9 cellular contexts compared by ENCODE assay signal in the genomic region with DNA sequence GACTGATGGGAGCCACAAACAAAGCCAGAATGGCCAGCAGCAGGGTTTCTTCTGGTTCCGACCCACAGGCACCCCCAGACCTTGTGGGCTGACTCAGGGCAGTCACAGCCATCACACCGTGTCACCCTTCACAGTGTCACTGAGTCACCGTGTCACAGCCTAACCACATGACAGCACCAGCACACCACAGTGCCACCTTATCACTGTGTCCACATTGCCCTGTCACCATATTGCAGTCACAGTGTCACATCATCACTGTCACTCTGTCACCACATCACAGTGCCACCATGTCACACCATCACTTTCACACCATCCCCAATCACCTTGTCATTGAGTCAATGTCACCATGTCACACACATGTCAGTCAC.
DNase-seq lines count a peak whose midpoint lies in the region; ATAC-seq lines count a peak whose summit lies in the region.
"Had no signal": no experiment of that assay in that cellular context is flagged by ENCODE, and none has a peak within 500 bp of the region (broad histone marks: within the 10 kb centered on the region; RNA-seq: fewer than 3 reads in every experiment).

No MANE protein-coding gene starts in this region.

- no peaks in the 10 kb centered on the region for H4K20me1 ChIP-seq in BLaER1 treated with 17β-estradiol and CSF1 and Interleukin-3, amounts not matched to agents 10 nM and 100 nM

- peak; percentile 88 for DNase-seq in natural killer cell treated with Interleukin-12 subunit alpha and Interleukin-12 subunit beta and Interleukin-15 and Interleukin-18, amount 100 ng/mL, for 72 hours (ENCODE audit: low spot score)
- no peak for DNase-seq in COLO668 (lab: John Stamatoyannopoulos, UW; ENCODE audit: unreplicated experiment)
- DNase-seq in NCI-H2171 treated with DMSO at 0.1 percent for 48 hours (lab: John Stamatoyannopoulos, UW) = no peak
- DNase-seq: NCI-H2081, substantia nigra had no signal

- ATAC-seq in GM18511 (IDR thresholded peaks at IDR 0.05; ENCODE audit: unreplicated experiment) (peak; percentile 11), GM19351 (IDR thresholded peaks at IDR 0.05; ENCODE audit: unreplicated experiment) (no peak)
- peak; percentile 58 for ATAC-seq in activated T-helper 17 cell treated with anti-CD3 and anti-CD28 coated beads, Interleukin-2, amount 50 U/mL, for 72 hours (replicated peaks)
- peak; percentile 94 to 97 for ATAC-seq in natural killer cell treated with Interleukin-12 subunit alpha and Interleukin-12 subunit beta and Interleukin-15 and Interleukin-18, amount 100 ng/mL, for 72 hours

- no peaks in the 10 kb centered on the region for H3K36me3 Mint-ChIP-seq in activated T-helper 17 cell treated with anti-CD3 and anti-CD28 coated beads, Interleukin-2, amount 50 U/mL, for 72 hours (ENCODE audit: low read depth)
- H3K36me3 Mint-ChIP-seq in natural killer cell treated with Interleukin-12 subunit alpha and Interleukin-12 subunit beta and Interleukin-15 and Interleukin-18, amount 100 ng/mL, for 72 hours = no peaks in the 10 kb centered on the region

- H3K27ac ChIP-seq in BLaER1 treated with 17β-estradiol and CSF1 and Interleukin-3, amounts not matched to agents 10 nM and 100 nM = peak overlapping the region in 10 of 11 experiments; percentile 70 to 92 (median 82); a peak in 20 of 22 replicates

- H3K9me3 Mint-ChIP-seq in activated T-helper 17 cell treated with anti-CD3 and anti-CD28 coated beads, Interleukin-2, amount 50 U/mL, for 72 hours = no peaks in the 10 kb centered on the region
- no peaks in the 10 kb centered on the region for H3K9me3 Mint-ChIP-seq in natural killer cell treated with Interleukin-12 subunit alpha and Interleukin-12 subunit beta and Interleukin-15 and Interleukin-18, amount 100 ng/mL, for 72 hours

- H3K4me2 ChIP-seq in BLaER1 treated with 17β-estradiol and CSF1 and Interleukin-3, amounts not matched to agents 10 nM and 100 nM = peak overlapping the region; percentile 87 to 97 (median 94)

- H3K9me3 ChIP-seq in BLaER1 treated with 17β-estradiol and CSF1 and Interleukin-3, amounts not matched to agents 10 nM and 100 nM (replicated peaks in 1 of 11) = peaks cover 0 to 10% (median 6%) of the 10 kb centered on the region in 11 experiments; a peak in 14 of 22 replicates

- H3K4me3 Mint-ChIP-seq in activated T-helper 17 cell treated with anti-CD3 and anti-CD28 coated beads, Interleukin-2, amount 50 U/mL, for 72 hours = no peak overlapping the region
- H3K4me3 Mint-ChIP-seq in natural killer cell treated with Interleukin-12 subunit alpha and Interleukin-12 subunit beta and Interleukin-15 and Interleukin-18, amount 100 ng/mL, for 72 hours = peak overlapping the region; percentile 9

- H3K36me3 ChIP-seq in BLaER1 treated with 17β-estradiol and CSF1 and Interleukin-3, amounts not matched to agents 10 nM and 100 nM = no peaks in the 10 kb centered on the region

- H3K27ac Mint-ChIP-seq in activated T-helper 17 cell treated with anti-CD3 and anti-CD28 coated beads, Interleukin-2, amount 50 U/mL, for 72 hours = no peak overlapping the region
- H3K27ac Mint-ChIP-seq in natural killer cell treated with Interleukin-12 subunit alpha and Interleukin-12 subunit beta and Interleukin-15 and Interleukin-18, amount 100 ng/mL, for 72 hours = peak overlapping the region; percentile 71 to 97

- peak overlapping the region in 2 of 10 experiments; percentile 43 to 44; a peak in 4 of 20 replicates for H3K4me3 ChIP-seq in BLaER1 treated with 17β-estradiol and CSF1 and Interleukin-3, amounts not matched to agents 10 nM and 100 nM

- peak overlapping the region in 10 of 11 experiments; percentile 56 to 81 (median 72); a peak in 17 of 22 replicates for H3K9ac ChIP-seq in BLaER1 treated with 17β-estradiol and CSF1 and Interleukin-3, amounts not matched to agents 10 nM and 100 nM

- H3K27me3 Mint-ChIP-seq in activated T-helper 17 cell treated with anti-CD3 and anti-CD28 coated beads, Interleukin-2, amount 50 U/mL, for 72 hours = peaks cover 3% of the 10 kb centered on the region
- H3K27me3 Mint-ChIP-seq in natural killer cell treated with Interleukin-12 subunit alpha and Interleukin-12 subunit beta and Interleukin-15 and Interleukin-18, amount 100 ng/mL, for 72 hours = peaks cover 0 to 2% of the 10 kb centered on the region in 2 donors

- H3K4me1 ChIP-seq in BLaER1 treated with 17β-estradiol and CSF1 and Interleukin-3, amounts not matched to agents 10 nM and 100 nM = peaks cover 57 to 89% (median 82%) of the 10 kb centered on the region in 10 experiments

- H3K4me1 Mint-ChIP-seq in activated T-helper 17 cell treated with anti-CD3 and anti-CD28 coated beads, Interleukin-2, amount 50 U/mL, for 72 hours = no peaks in the 10 kb centered on the region
- peaks cover 14 to 27% of the 10 kb centered on the region in 2 donors for H3K4me1 Mint-ChIP-seq in natural killer cell treated with Interleukin-12 subunit alpha and Interleukin-12 subunit beta and Interleukin-15 and Interleukin-18, amount 100 ng/mL, for 72 hours (ENCODE audit: low read depth in 2 of 2)

- no peaks in the 10 kb centered on the region for H3K27me3 ChIP-seq in BLaER1 treated with 17β-estradiol and CSF1 and Interleukin-3, amounts not matched to agents 10 nM and 100 nM
